ENCODE assay signal across 7 cellular contexts in genomic region chr20:45111285-45111684, GRCh38. TPM values are rescaled to one million over a fixed set of nuclear protein-coding genes. Genes with fewer than 3 reads are reported as not detected.
"Had no signal": no experiment of that assay in that cellular context is flagged by ENCODE, and none has a peak within 500 bp of the region (broad histone marks: within the 10 kb centered on the region; RNA-seq: fewer than 3 reads in every experiment).

No MANE protein-coding gene starts in this region.

- H3K9me3 ChIP-seq: HAP-1 had no signal

- H3K4me3 ChIP-seq: GM23248, HAP-1 had no signal

- H3K4me1 ChIP-seq: HAP-1 had no signal

- DNase-seq: GOT3 had no signal

- H3K36me3 ChIP-seq: HAP-1 had no signal

- H3K27ac ChIP-seq: GM23248 had no signal

RNA-seq across cellular contexts. Expression of gene WFDC5, which starts 3.7 kb away (rescaled TPM):
- total RNA-seq: GM23248, H4, H7, HepG2, HT-29 had no signal

RNA-seq across cellular contexts. Expression of gene KCNS1, which starts 10.4 kb away (rescaled TPM):
- total RNA-seq: H4, HepG2, HT-29 had no signal

RNA-seq across cellular contexts. Expression of gene WFDC12, which starts 13.0 kb away (rescaled TPM):
- total RNA-seq: GM23248, H4, H7, HepG2, HT-29 had no signal
